In the genomic region with DNA sequence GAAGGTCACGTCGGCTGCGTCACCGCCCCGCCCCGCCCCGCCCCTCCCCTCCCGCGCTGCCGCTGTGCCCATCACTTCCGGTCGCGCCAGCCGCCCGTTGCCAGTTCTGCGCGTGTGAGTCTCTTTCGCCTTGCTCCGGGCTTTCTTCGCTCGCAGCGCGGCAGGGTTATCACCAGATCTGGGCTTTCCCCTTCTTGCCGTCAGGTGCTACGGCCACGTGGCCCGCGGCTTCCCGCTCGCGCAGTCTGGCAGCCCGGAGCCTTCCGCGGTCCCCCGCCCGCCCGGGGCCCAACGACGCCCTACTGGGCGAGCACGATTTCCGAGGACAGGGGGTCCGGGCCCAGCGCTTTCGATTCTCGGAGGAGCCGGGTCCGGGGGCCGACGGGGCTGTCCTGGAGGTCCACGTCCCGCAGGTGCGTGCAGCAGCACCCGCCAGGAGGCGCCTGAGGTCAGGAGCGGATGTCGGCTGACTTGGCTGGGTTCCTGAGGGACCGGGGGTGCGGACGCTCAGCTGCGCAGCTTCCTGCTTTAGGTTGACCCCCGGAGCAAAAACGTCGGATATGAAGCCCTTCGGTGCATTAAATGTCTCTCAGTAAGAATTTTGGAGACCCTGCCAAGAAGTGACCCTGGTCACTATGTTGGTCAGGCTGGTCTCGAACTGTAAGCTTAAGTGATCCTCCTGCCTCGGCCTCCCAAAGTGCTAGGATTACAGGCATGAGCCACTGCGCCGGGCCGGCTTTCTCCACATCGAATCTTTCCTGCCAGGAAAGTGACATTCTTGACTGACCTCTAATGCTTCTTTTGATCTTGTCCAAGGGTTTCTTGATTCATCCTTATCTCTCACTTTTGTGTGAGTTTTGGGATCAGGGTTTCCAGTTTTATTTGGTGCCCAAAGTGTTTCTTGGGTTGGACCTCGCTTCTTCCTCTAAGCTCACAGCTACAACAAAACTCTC, we compare ENCODE assay signal across 8 cellular contexts. TPM values are rescaled to one million over a fixed set of nuclear protein-coding genes. Genes with fewer than 3 reads are reported as not detected.
DNase-seq lines count a peak whose midpoint lies in the region; ATAC-seq and TF ChIP-seq lines count a peak whose summit lies in the region.

A gene with protein sequence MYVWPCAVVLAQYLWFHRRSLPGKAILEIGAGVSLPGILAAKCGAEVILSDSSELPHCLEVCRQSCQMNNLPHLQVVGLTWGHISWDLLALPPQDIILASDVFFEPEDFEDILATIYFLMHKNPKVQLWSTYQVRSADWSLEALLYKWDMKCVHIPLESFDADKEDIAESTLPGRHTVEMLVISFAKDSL (plus strand): TSS at position 74 of the 953 bp plus-strand sequence. CDS start 2,872 bp downstream, outside the sequence.

- H3K27ac Mint-ChIP-seq in Calu3 (ENCODE audit: unreplicated experiment): peak within 1 kb of the TSS; percentile 77

- H3K27me3 ChIP-seq in HL-60 (ENCODE audit: insufficient read depth, poor library complexity, severe bottlenecking) (no peaks in the 10 kb centered on the region), ovary (no peaks in the 10 kb centered on the region)

- H3K4me1 Mint-ChIP-seq in Calu3 (ENCODE audit: low read depth, unreplicated experiment): peaks cover 7% of the 10 kb centered on the region

- CTCF ChIA-PET in Calu3 (lab: Charles Lee): interaction anchor here (0.7 to 1.0 kb wide), 3 partner anchors 197 to 888 kb away, joined by 3 to 4 read pairs (median 3); no protein-coding TSS in a partner anchor

- ATAC-seq in GM19467 (IDR thresholded peaks at IDR 0.05; ENCODE audit: unreplicated experiment): peak; percentile 44

- peak; percentile 65 for TF ChIP-seq POLR2A in ovary (IDR thresholded peaks at IDR 0.05)

- H3K4me3 Mint-ChIP-seq in Calu3 (ENCODE audit: low read depth, unreplicated experiment): peak within 1 kb of the TSS; percentile 81

- H3K9me3 Mint-ChIP-seq in Calu3 (ENCODE audit: low read depth, unreplicated experiment): no peaks in the 10 kb centered on the region

- H3K27ac ChIP-seq in HL-60 (replicated peaks) (peak within 1 kb of the TSS; percentile 100), ovary (peak within 1 kb of the TSS; percentile 86 to 97)

- WGBS in ovary, 3 donors: 1 to 2% (median 2%) methylated on average over 25 to 72 of the region's 72 CpGs

- peaks cover 88% of the 10 kb centered on the region for H3K36me3 Mint-ChIP-seq in Calu3 (ENCODE audit: insufficient read depth, unreplicated experiment)

- no peak for TF ChIP-seq EP300 in ovary (IDR thresholded peaks at IDR 0.05)

- no peaks in the 10 kb centered on the region for H3K27me3 Mint-ChIP-seq in Calu3 (ENCODE audit: unreplicated experiment)

- intact Hi-C loops in Calu3 (cut with micrococcal nuclease; ENCODE audit: unreplicated experiment): no loop called here
- intact Hi-C loops in ovary (cut with DNase I): loop anchor here in 1 of 4 donors (10.0 kb wide), 1 partner anchor 52 kb away; no protein-coding TSS in a partner anchor

- TSS peak; percentile 65 for BruUV-seq in Calu3 (replicated peaks; lab: Mats Ljungman, UMichigan)

- H3K4me1 ChIP-seq in ovary (ENCODE audit: insufficient read depth): peaks cover 8% of the 10 kb centered on the region

- TF ChIP-seq CTCF in Calu3 (IDR thresholded peaks at IDR 0.05; ENCODE audit: unreplicated experiment) (peak; percentile 79), HL-60 (IDR thresholded peaks at IDR 0.05; ENCODE audit: insufficient read depth, low read length) (peak; percentile 53), ovary (IDR thresholded peaks at IDR 0.05) (peak; percentile 51 to 97 (median 89))

- DNase-seq in Calu3 (peak; percentile 86), HL-60 (ENCODE audit: low read depth in 1 of 2, low spot score in 1 of 2) (peak in 1 of 2 experiments; percentile 82), RPMI8226 (peak; percentile 89), glomerular endothelial cell (ENCODE audit: extremely low read depth, low read depth, low spot score) (no peak), ovary (peak; percentile 87 to 92 (median 91)), ureter (ENCODE audit: low spot score) (peak; percentile 90)
- peak; percentile 80 for DNase-seq in activated naive CD4-positive, alpha-beta T cell treated with Interleukin-2 at 50 U/mL for 16 hours

- H3K36me3 ChIP-seq in ovary: no peaks in the 10 kb centered on the region

- H3K4me3 ChIP-seq in HL-60 (replicated peaks; ENCODE audit: insufficient read depth, low read length) (peak within 1 kb of the TSS; percentile 82), ovary (peak within 1 kb of the TSS; percentile 95)

- no peaks in the 10 kb centered on the region for H3K9me3 ChIP-seq in ovary

RNA-seq across cellular contexts. Expression of the gene that starts here (rescaled TPM):
- total RNA-seq in Calu3 (2022) (56.1 and 58.1 TPM in 2 replicates), glomerular endothelial cell (23.8 and 33.6 TPM in 2 replicates), ovary (10 to 100 TPM; 20.9 to 36.6 (median 31.8) TPM), ureter (28.5 TPM)
- polyA plus RNA-seq in ovary: 10 to 100 TPM; 37.9 to 47.4 TPM
